In the genomic region with DNA sequence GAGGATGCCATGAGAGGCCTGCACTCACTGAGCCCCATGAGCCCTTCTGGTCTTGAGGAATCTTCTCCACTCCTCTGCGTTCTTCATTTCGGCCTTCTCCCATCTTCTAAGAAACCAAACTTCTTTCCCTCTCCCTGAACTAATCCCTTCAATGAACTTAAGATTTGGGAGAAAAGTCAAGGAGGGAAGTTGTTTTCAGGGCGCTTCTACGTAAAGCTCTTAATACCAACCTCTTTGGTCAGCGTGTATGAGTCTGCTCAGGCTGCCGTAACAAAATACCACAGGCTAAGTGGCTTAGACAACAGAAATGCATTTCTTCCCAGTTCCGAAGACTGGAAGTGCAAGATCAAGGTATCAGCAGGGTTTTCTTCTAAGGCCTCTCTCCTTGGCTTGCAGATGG, we compare ENCODE assay signal across 25 cellular contexts. TPM values are rescaled to one million over a fixed set of nuclear protein-coding genes. Genes with fewer than 3 reads are reported as not detected.
DNase-seq lines count a peak whose midpoint lies in the region; ATAC-seq, FAIRE-seq and TF ChIP-seq lines count a peak whose summit lies in the region.
"Had no signal": no experiment of that assay in that cellular context is flagged by ENCODE, and none has a peak within 500 bp of the region (broad histone marks: within the 10 kb centered on the region; RNA-seq: fewer than 3 reads in every experiment).

No MANE protein-coding gene starts in this region.

- no TSS peak for BruUV-seq in HepG2 (replicated peaks; lab: Mats Ljungman, UMichigan)

- H3K9me3 ChIP-seq in HepG2 (ENCODE audit: low read length): peaks cover 5% of the 10 kb centered on the region; the same call in 1 of the 2 replicates
- H3K9me3 ChIP-seq in right lobe of liver: no peaks in the 10 kb centered on the region
- H3K9me3 ChIP-seq in trophoblast cell (ENCODE audit: insufficient read depth, low read depth, low read length): peaks cover 2% of the 10 kb centered on the region
- H3K9me3 ChIP-seq: BE2C had no signal

- no peak overlapping the region for H4K8ac ChIP-seq in trophoblast cell (ENCODE audit: low read depth, low read length)

- no peak overlapping the region for H3K27ac ChIP-seq in HepG2 (ENCODE audit: extremely low read length, insufficient read depth, low read length)
- H3K27ac ChIP-seq in right lobe of liver: no peak overlapping the region
- no peak overlapping the region for H3K27ac ChIP-seq in trophoblast cell (ENCODE audit: low read depth, low read length)
- H3K27ac ChIP-seq: BLaER1 had no signal

- peak overlapping the region; percentile 93 for H2BK12ac ChIP-seq in trophoblast cell (ENCODE audit: low read length)

- no peak overlapping the region for H3K4ac ChIP-seq in trophoblast cell (ENCODE audit: low read depth, low read length)

- DNase-seq in HepG2 (ENCODE audit: low spot score) (no peak), right lobe of liver (no peak), trophoblast cell (no peak), HuH-7.5 (ENCODE audit: low spot score) (no peak)
- DNase-seq: 8988T; ACHN; C1 segment of cervical spinal cord; CD4-positive, alpha-beta memory T cell; CD4-positive, CD25-positive, alpha-beta regulatory T cell; CD8-positive, alpha-beta memory T cell; COR-L47; DMS 273 treated with DMSO at 0.1 percent for 48 hours; DMS153; DMS53; DMS79; DND-41; EL; GDM1 had no signal

- H3K23ac ChIP-seq in trophoblast cell (ENCODE audit: low read length): no peak overlapping the region

- H2BK120ac ChIP-seq in trophoblast cell (ENCODE audit: insufficient read depth, low read length, poor library complexity): peak overlapping the region; percentile 37

- no peak for ATAC-seq in HepG2
- ATAC-seq in right lobe of liver: no peak
- ATAC-seq in GM19467 (IDR thresholded peaks at IDR 0.05; ENCODE audit: unreplicated experiment): no peak
- ATAC-seq: GM12878 had no signal

- H4K91ac ChIP-seq in trophoblast cell (ENCODE audit: low read depth, low read length): no peak overlapping the region

- peak overlapping the region; percentile 74 for H2AK5ac ChIP-seq in trophoblast cell (ENCODE audit: low read length)

- TF ChIP-seq EP300 in HepG2 (IDR thresholded peaks at IDR 0.05; ENCODE audit: low read depth in 2 of 2, low read length in 2 of 2) (no peak), HepG2 (CRISPR knock-in tag; IDR thresholded peaks at IDR 0.05; ENCODE audit: borderline replicate concordance) (no peak)

- H3K79me2 ChIP-seq in HepG2 (ENCODE audit: insufficient read depth, low read length) (no peaks in the 10 kb centered on the region), trophoblast cell (ENCODE audit: control insufficient read depth, insufficient read depth, low read length, poor library complexity) (no peaks in the 10 kb centered on the region)

- H2BK5ac ChIP-seq in trophoblast cell (ENCODE audit: low read depth, low read length, poor library complexity): no peak overlapping the region

- TF ChIP-seq CTCF in HepG2 (CRISPR knock-in tag; IDR thresholded peaks at IDR 0.05): no peak
- no peak for TF ChIP-seq CTCF in right lobe of liver (IDR thresholded peaks at IDR 0.05)

- H3K9ac ChIP-seq in HepG2 (ENCODE audit: insufficient read depth, low read depth, low read length): no peak overlapping the region
- H3K9ac ChIP-seq in trophoblast cell (ENCODE audit: low read length): no peak overlapping the region
- H3K9ac ChIP-seq: BLaER1 had no signal

- in situ Hi-C loops in HepG2 (cut with HindIII; ENCODE audit: extremely low pct_ligation_motif_present, low pct_unique_long_range_greater_than_20kb): no loop called here

- H3K36me3 ChIP-seq in HepG2 (replicated peaks in 1 of 2; ENCODE audit: control insufficient read depth in 1 of 2, insufficient read depth in 2 of 2, low read length in 2 of 2) (no peaks in the 10 kb centered on the region), right lobe of liver (no peaks in the 10 kb centered on the region), trophoblast cell (ENCODE audit: control insufficient read depth in 1 of 2, insufficient read depth in 2 of 2, low read length in 2 of 2) (no peaks in the 10 kb centered on the region)
- H3K36me3 ChIP-seq: BE2C, BLaER1 had no signal

- POLR2A ChIA-PET in HepG2 (lab: Yijun Ruan, JAX): no interaction called here

- no peak overlapping the region for H3K18ac ChIP-seq in trophoblast cell (ENCODE audit: low read length)

- H3K27me3 ChIP-seq in HepG2 (ENCODE audit: control insufficient read depth in 1 of 2, insufficient read depth in 2 of 2, low read length in 2 of 2): 0 out of 5 replicates have a peak, but pooled peaks cover 0 to 5% of the 10 kb centered on the region in 2 experiments
- no peaks in the 10 kb centered on the region for H3K27me3 ChIP-seq in right lobe of liver
- no peaks in the 10 kb centered on the region for H3K27me3 ChIP-seq in trophoblast cell (ENCODE audit: insufficient read depth, low read length)
- H3K27me3 ChIP-seq: BE2C, BLaER1 had no signal

- H3K14ac ChIP-seq in trophoblast cell (ENCODE audit: low read length): no peak overlapping the region

- no peak for FAIRE-seq in HepG2 (lab: Jason Lieb, UNC)
- FAIRE-seq: A204.1, GM12878, GM12892, GM18507 had no signal

- no peaks in the 10 kb centered on the region for H4K20me1 ChIP-seq in HepG2 (ENCODE audit: insufficient read depth, low read length)
- H4K20me1 ChIP-seq: BLaER1 had no signal

- H3K4me1 ChIP-seq in HepG2 (ENCODE audit: insufficient read depth, low read length) (no peaks in the 10 kb centered on the region), right lobe of liver (no peaks in the 10 kb centered on the region), trophoblast cell (ENCODE audit: control insufficient read depth in 1 of 2, insufficient read depth in 2 of 2, low read length in 2 of 2) (peaks cover 5% of the 10 kb centered on the region in 2 experiments)
- H3K4me1 ChIP-seq: BLaER1 had no signal

- whole genome bisulfite sequencing in HepG2 (ENCODE audit: low lambda C conversion rate): 54% methylated on average over 7 of the region's 7 CpGs
- WGBS in right lobe of liver (ENCODE audit: insufficient coverage, low coverage, low lambda C conversion rate, missing lambda C conversion rate): 82% methylated on average over 5 of the region's 7 CpGs
- no CpG with 5 or more reads among the region's 7 CpGs for WGBS in trophoblast cell (ENCODE audit: extremely low coverage, insufficient coverage, insufficient read length)

- CTCF ChIA-PET in HepG2 (lab: Yijun Ruan, JAX; ENCODE audit: low intra/inter-chr PET ratio, low total read pairs): no interaction called here

- TF ChIP-seq POLR2A in HepG2 (IDR thresholded peaks at IDR 0.05; ENCODE audit: insufficient read depth in 1 of 2, low read depth in 2 of 2, low read length in 2 of 2) (no peak), right lobe of liver (IDR thresholded peaks at IDR 0.05) (no peak)

- peaks cover 12% of the 10 kb centered on the region for H3K79me1 ChIP-seq in trophoblast cell (ENCODE audit: low read length)

- no peak overlapping the region for H4K12ac ChIP-seq in trophoblast cell (ENCODE audit: low read depth, low read length)

- intact Hi-C loops in HepG2 (cut with micrococcal nuclease; ENCODE audit: unreplicated experiment) (no loop called here), right lobe of liver (cut with DNase I) (loop anchor here (5.0 to 10.0 kb wide), 2 partner anchors 358 to 365 kb away; no protein-coding TSS in a partner anchor)

- no peak overlapping the region for H3K4me2 ChIP-seq in HepG2 (ENCODE audit: low read depth, low read length)
- H3K4me2 ChIP-seq in trophoblast cell (ENCODE audit: low read length): no peak overlapping the region
- H3K4me2 ChIP-seq: BLaER1 had no signal

- no peak overlapping the region for H3K4me3 ChIP-seq in HepG2 (replicated peaks in 1 of 3; ENCODE audit: insufficient read depth in 1 of 3, low read depth in 2 of 3, low read length in 3 of 3)
- no peak overlapping the region for H3K4me3 ChIP-seq in right lobe of liver
- no peak overlapping the region for H3K4me3 ChIP-seq in trophoblast cell (ENCODE audit: low read depth, low read length)
- H3K4me3 ChIP-seq: BLaER1, GM12878 had no signal

- H2AFZ ChIP-seq in HepG2 (ENCODE audit: low read length) (no peak overlapping the region), trophoblast cell (ENCODE audit: insufficient read depth, low read length, poor library complexity) (no peak overlapping the region)

- TF ChIP-seq RAD21 in HepG2 (CRISPR knock-in tag; IDR thresholded peaks at IDR 0.05): no peak

TF ChIP-seq in HepG2, 621 proteins besides CTCF, POLR2A, EP300 and RAD21:
- TF ChIP-seq FOXA3 (CRISPR knock-in tag; IDR thresholded peaks at IDR 0.05): no peak
- TF ChIP-seq ZNF501 (CRISPR knock-in tag; IDR thresholded peaks at IDR 0.05): no peak
- TF ChIP-seq ZNF12 (CRISPR knock-in tag; IDR thresholded peaks at IDR 0.05): 0 out of 2 replicates have a peak, but pooled peaks have one; percentile 57
- TF ChIP-seq ZKSCAN1 (IDR thresholded peaks at IDR 0.05; ENCODE audit: low read length): no peak
- TF ChIP-seq NR2F2 (IDR thresholded peaks at IDR 0.05; ENCODE audit: borderline replicate concordance, low read depth): no peak
- no peak for TF ChIP-seq HDAC6 (IDR thresholded peaks at IDR 0.05; ENCODE audit: low read depth, low read length)

RNA-seq across cellular contexts. Expression of gene PSMD6, which starts 13.8 kb away (rescaled TPM):
- total RNA-seq in HepG2 (2016; rRNA removed; fragmentation: Illumina TruSeq; extraction: Trizol) (117 and 169 TPM in 2 replicates), right lobe of liver (10 to 100 TPM; 33.1 to 41.9 (median 35.9) TPM)
- total RNA-seq in HepG2 (2016; cell fraction: cytosol; rRNA removed; fragmentation: Illumina TruSeq; extraction: Trizol; ENCODE audit: low read depth): 28.9 and 32.9 TPM in 2 replicates
- total RNA-seq in HepG2 (2016; cell fraction: insoluble cytoplasmic fraction; rRNA removed; fragmentation: Illumina TruSeq; extraction: Trizol): 117 and 163 TPM in 2 replicates
- total RNA-seq in HepG2 (2016; cell fraction: membrane; rRNA removed; fragmentation: Illumina TruSeq; extraction: Trizol): 33.9 and 40.8 TPM in 2 replicates
- total RNA-seq in HepG2 (2016; cell fraction: nucleus; rRNA removed; fragmentation: Illumina TruSeq; extraction: Trizol): 62.8 and 65.3 TPM in 2 replicates
- 31.1 and 36.8 TPM in 2 replicates for polyA plus RNA-seq in HepG2 (2011; rRNA removed)
- polyA plus RNA-seq in HepG2 (2011; cell fraction: cytosol; rRNA removed): 22.6 and 25.6 TPM in 2 replicates
- 36.5 and 41.5 TPM in 2 replicates for polyA plus RNA-seq in HepG2 (2011; cell fraction: nucleus; rRNA removed)
- polyA plus RNA-seq in HepG2 (2012): 52.7 and 65.4 TPM in 2 replicates
- 21.9 and 22.5 TPM in 2 replicates for polyA plus RNA-seq in HepG2 (2016; cell fraction: cytosol; fragmentation: Illumina TruSeq; extraction: Trizol; ENCODE audit: low read depth)
- 148 and 154 TPM in 2 replicates for polyA plus RNA-seq in HepG2 (2016; cell fraction: insoluble cytoplasmic fraction; fragmentation: Illumina TruSeq; extraction: Trizol; ENCODE audit: low read depth)
- 23.8 and 24.7 TPM in 2 replicates for polyA plus RNA-seq in HepG2 (2016; cell fraction: membrane; fragmentation: Illumina TruSeq; extraction: Trizol; ENCODE audit: low read depth)
- 69.9 and 70.7 TPM in 2 replicates for polyA plus RNA-seq in HepG2 (2016; cell fraction: nucleus; fragmentation: Illumina TruSeq; extraction: Trizol; ENCODE audit: insufficient read depth, low read depth)
- polyA minus RNA-seq in HepG2 (2011; rRNA and poly(A)+ RNA removed; ENCODE audit: low replicate concordance): 17.4 and 28.2 TPM in 2 replicates
- 21.1 and 22.2 TPM in 2 replicates for polyA minus RNA-seq in HepG2 (2011; cell fraction: cytosol; rRNA and poly(A)+ RNA removed)
- polyA minus RNA-seq in HepG2 (2011; cell fraction: nucleus; rRNA and poly(A)+ RNA removed): 76.8 and 80.5 TPM in 2 replicates
- polyA plus RNA-seq in trophoblast cell (2013): 133 and 140 TPM in 2 replicates
